ENCODE assay signal across 8 cellular contexts in genomic region chr11:2378527-2379210, GRCh38. TPM values are rescaled to one million over a fixed set of nuclear protein-coding genes. Genes with fewer than 3 reads are reported as not detected.
DNase-seq lines count a peak whose midpoint lies in the region; ATAC-seq and TF ChIP-seq lines count a peak whose summit lies in the region.

No MANE protein-coding gene starts in this region.

- peaks cover 6% of the 10 kb centered on the region for H3K4me1 ChIP-seq in A673 (ENCODE audit: insufficient read depth, low read length, poor library complexity, severe bottlenecking)
- peaks cover 34% of the 10 kb centered on the region for H3K4me1 ChIP-seq in IMR-90 (ENCODE audit: control insufficient read depth, insufficient read depth, low read length)
- H3K4me1 ChIP-seq in uterus: peaks cover 29 to 41% of the 10 kb centered on the region in 2 donors

- peak overlapping the region; percentile 64 for H2AK5ac ChIP-seq in IMR-90 (ENCODE audit: low read depth, low read length)

- H3K18ac ChIP-seq in IMR-90 (ENCODE audit: low read depth, low read length): no peak overlapping the region; the same call in 1 of the 2 replicates

- peak; percentile 20 for DNase-seq in A673 (ENCODE audit: low spot score)
- peak; percentile 69 for DNase-seq in IMR-90
- no peak for DNase-seq in central memory CD8-positive, alpha-beta T cell (ENCODE audit: low spot score in 2 of 2)
- DNase-seq in memory B cell (ENCODE audit: low spot score in 2 of 2): no peak
- peak; percentile 58 to 64 for DNase-seq in uterus
- DNase-seq in middle frontal gyrus (ENCODE audit: extremely low spot score, low spot score): no peak
- DNase-seq in GM20000 (ENCODE audit: low spot score): no peak

- intact Hi-C loops in A673 (cut with micrococcal nuclease; ENCODE audit: unreplicated experiment): loop anchor here (1.0 kb wide), 1 partner anchor 22 kb away; the partner anchor contains the start of gene TSSC4
- intact Hi-C loops in IMR-90 (cut with micrococcal nuclease): loop anchor here (1.0 to 2.0 kb wide), 2 partner anchors 22 to 72 kb away; partner anchors contain the start of gene TSSC4
- intact Hi-C loops in uterus (cut with DNase I; ENCODE audit: low total_unique reads): loop anchor here (5.0 kb wide), 1 partner anchor 66 kb away; no protein-coding TSS in a partner anchor

- H3K9ac ChIP-seq in IMR-90 (ENCODE audit: low read depth, low read length): peak overlapping the region; percentile 95

- dilution Hi-C loops in IMR-90 (cut with HindIII; ENCODE audit: low sequenced_read_pairs, unreplicated experiment): no loop called here

- POLR2A ChIA-PET in A673 (lab: Charles Lee; ENCODE audit: low non-redundant PET): no interaction called here
- POLR2A ChIA-PET in IMR-90 (lab: Charles Lee; ENCODE audit: unreplicated experiment): interaction anchor here (0.7 to 2.0 kb wide), 3 partner anchors 8 to 40 kb away, joined by 3 to 7 read pairs (median 6); no protein-coding TSS in a partner anchor

- peaks cover 13% of the 10 kb centered on the region; the same call in 1 of the 2 replicates for H3K9me1 ChIP-seq in IMR-90 (ENCODE audit: insufficient read depth, low read length)

- peak overlapping the region; percentile 97 for H3K4me2 ChIP-seq in IMR-90 (ENCODE audit: low read depth, low read length)

- H3K36me3 Mint-ChIP-seq in central memory CD8-positive, alpha-beta T cell (ENCODE audit: insufficient read depth): peaks cover 33% of the 10 kb centered on the region
- H3K36me3 Mint-ChIP-seq in memory B cell: no peaks in the 10 kb centered on the region

- H3K27ac ChIP-seq in A673 (ENCODE audit: low read depth, low read length, poor library complexity, severe bottlenecking) (peak overlapping the region; percentile 90), IMR-90 (ENCODE audit: insufficient read depth, low read length) (peak overlapping the region; percentile 91), uterus (peak overlapping the region; percentile 91 to 99)

- TF ChIP-seq RAD21 in IMR-90 (IDR thresholded peaks at IDR 0.05; ENCODE audit: low read length): no peak

- H3K14ac ChIP-seq in IMR-90 (replicated peaks; ENCODE audit: low read depth, low read length): peak overlapping the region; percentile 60; the same call in 1 of the 2 replicates

- H3K79me1 ChIP-seq in IMR-90 (ENCODE audit: low read depth in 1 of 2, low read length in 2 of 2): peaks cover 0 to 59% of the 10 kb centered on the region in 2 experiments; a peak in 2 of 4 replicates

- TF ChIP-seq CTCF in A673 (conservative IDR thresholded peaks at IDR 0.05; ENCODE audit: low read depth, low read length) (no peak), IMR-90 (conservative IDR thresholded peaks at IDR 0.05; ENCODE audit: low read depth, low read length) (no peak), uterus (IDR thresholded peaks at IDR 0.05) (no peak), GM20000 (IDR thresholded peaks at IDR 0.05; ENCODE audit: extremely low read depth, missing control alignments) (no peak)

- no peak overlapping the region for H2BK15ac ChIP-seq in IMR-90 (ENCODE audit: low read depth, low read length)

- H2AK9ac ChIP-seq in IMR-90 (replicated peaks; ENCODE audit: low read depth, low read length, poor library complexity): peak overlapping the region; percentile 99

- peak overlapping the region; percentile 64 for H3K23ac ChIP-seq in IMR-90 (ENCODE audit: low read depth, low read length)

- H2AFZ ChIP-seq in IMR-90 (replicated peaks; ENCODE audit: low read length, poor library complexity): peak overlapping the region; percentile 64

- H3K9me3 ChIP-seq in A673 (ENCODE audit: low read depth, low read length, poor library complexity, severe bottlenecking) (no peaks in the 10 kb centered on the region), IMR-90 (ENCODE audit: control insufficient read depth, insufficient read depth, low read length) (no peaks in the 10 kb centered on the region), uterus (no peaks in the 10 kb centered on the region)

- no peak overlapping the region for H4K8ac ChIP-seq in IMR-90 (ENCODE audit: low read depth in 2 of 2, low read length in 2 of 2)

- ATAC-seq in IMR-90 (ENCODE audit: low read depth) (peak; percentile 40), memory B cell (ENCODE audit: low read depth) (no peak), GM21367 (IDR thresholded peaks at IDR 0.05; ENCODE audit: unreplicated experiment) (no peak)
- ATAC-seq in central memory CD8-positive, alpha-beta T cell (replicated peaks; ENCODE audit: extremely low read depth, poor library complexity, severe bottlenecking): no peak

- H3K4me3 Mint-ChIP-seq in central memory CD8-positive, alpha-beta T cell: peak overlapping the region; percentile 87
- peak overlapping the region; percentile 86 for H3K4me3 Mint-ChIP-seq in memory B cell

- TF ChIP-seq POLR2A in IMR-90 (IDR thresholded peaks at IDR 0.05; ENCODE audit: low read depth, low read length) (no peak), uterus (IDR thresholded peaks at IDR 0.05) (no peak)

- H3K56ac ChIP-seq in IMR-90 (ENCODE audit: extremely low read depth, insufficient read depth, low read length): peak overlapping the region; percentile 20; the same call in 1 of the 2 replicates

- no peaks in the 10 kb centered on the region for H3K36me3 ChIP-seq in A673 (ENCODE audit: insufficient read depth, low read length, poor library complexity, severe bottlenecking)
- H3K36me3 ChIP-seq in IMR-90 (ENCODE audit: control insufficient read depth, insufficient read depth, low read length): peaks cover 5% of the 10 kb centered on the region; the same call in 1 of the 2 replicates
- H3K36me3 ChIP-seq in uterus: no peaks in the 10 kb centered on the region

- no peak overlapping the region for H4K91ac ChIP-seq in IMR-90 (ENCODE audit: insufficient read depth, low read depth, low read length)

- H3K27ac Mint-ChIP-seq in central memory CD8-positive, alpha-beta T cell (ENCODE audit: low read depth): peak overlapping the region; percentile 84
- peak overlapping the region; percentile 86 for H3K27ac Mint-ChIP-seq in memory B cell

- in situ Hi-C loops in IMR-90 (cut with MboI; ENCODE audit: low sequenced_read_pairs): no loop called here

- H2BK120ac ChIP-seq in IMR-90 (ENCODE audit: low read depth, low read length): no peak overlapping the region

- no peak overlapping the region for H2BK20ac ChIP-seq in IMR-90 (ENCODE audit: low read depth, low read length)

- no peaks in the 10 kb centered on the region for H3K27me3 Mint-ChIP-seq in central memory CD8-positive, alpha-beta T cell
- H3K27me3 Mint-ChIP-seq in memory B cell: no peaks in the 10 kb centered on the region

- CTCF ChIA-PET in A673 (lab: Charles Lee) (interaction anchor here (0.6 kb wide), 1 partner anchor 22 kb away, joined by 7 read pairs; the partner anchor contains the start of gene TSSC4), IMR-90 (lab: Yijun Ruan, JAX) (no interaction called here)

- peaks cover 48% of the 10 kb centered on the region for H3K4me1 Mint-ChIP-seq in central memory CD8-positive, alpha-beta T cell
- peaks cover 41% of the 10 kb centered on the region for H3K4me1 Mint-ChIP-seq in memory B cell

- H3K9me3 Mint-ChIP-seq in central memory CD8-positive, alpha-beta T cell: no peaks in the 10 kb centered on the region
- H3K9me3 Mint-ChIP-seq in memory B cell: no peaks in the 10 kb centered on the region

- peak overlapping the region; percentile 56 for H2BK5ac ChIP-seq in IMR-90 (ENCODE audit: low read depth, low read length, poor library complexity, severe bottlenecking)

- 3% methylated on average over 4 of the region's 23 CpGs; no CpG with 5 or more reads in 1 of the 2 experiments for WGBS in IMR-90 (ENCODE audit: extremely low coverage in 2 of 2, insufficient read length in 1 of 2), 2 experiments

- H3K4ac ChIP-seq in IMR-90 (ENCODE audit: low read depth, low read length): peak overlapping the region; percentile 64

- H3K27me3 ChIP-seq in A673 (replicated peaks; ENCODE audit: insufficient read depth, low read depth, low read length, poor library complexity) (no peaks in the 10 kb centered on the region), IMR-90 (ENCODE audit: control insufficient read depth, insufficient read depth, low read length) (no peaks in the 10 kb centered on the region), uterus (no peaks in the 10 kb centered on the region)

- H4K20me1 ChIP-seq in IMR-90 (ENCODE audit: insufficient read depth, low read length): peaks cover 66% of the 10 kb centered on the region

- BruUV-seq in A673 (replicated peaks; lab: Mats Ljungman, UMichigan): no TSS peak
- no TSS peak for BruUV-seq in IMR-90 (replicated peaks; lab: Mats Ljungman, UMichigan)

- H3K4me3 ChIP-seq in A673 (ENCODE audit: low read depth, low read length, poor library complexity, severe bottlenecking) (peak overlapping the region; percentile 91), IMR-90 (ENCODE audit: insufficient read depth, low read depth, low read length) (peak overlapping the region; percentile 100), uterus (peak overlapping the region; percentile 77 to 86)

- H4K5ac ChIP-seq in IMR-90 (ENCODE audit: low read depth, low read length): peak overlapping the region; percentile 29; the same call in 1 of the 2 replicates

TF ChIP-seq in IMR-90, 13 proteins besides CTCF, POLR2A, EP300 and RAD21 (continues in another document):
- TF ChIP-seq MAFK (IDR thresholded peaks at IDR 0.05; ENCODE audit: low read depth, low read length) (no peak), BHLHE40 (IDR thresholded peaks at IDR 0.05; ENCODE audit: low read depth, low read length) (no peak), USF2 (IDR thresholded peaks at IDR 0.05; ENCODE audit: low read depth, low read length) (no peak), SMC3 (IDR thresholded peaks at IDR 0.05; ENCODE audit: low read depth, low read length) (no peak), MXI1 (IDR thresholded peaks at IDR 0.05; ENCODE audit: borderline replicate concordance, low read depth, low read length) (no peak; the same call in 1 of the 2 replicates)

RNA-seq across cellular contexts. Expression of gene CD81, which starts 1.6 kb away (rescaled TPM):
- total RNA-seq in A673 (2021): 183 and 194 TPM in 2 replicates
- total RNA-seq in IMR-90 (2012; rRNA removed): 119 and 159 TPM in 2 replicates
- polyA plus RNA-seq in IMR-90 (2012; rRNA removed): 566 and 689 TPM in 2 replicates
- 940 and 1,395 TPM in 2 replicates for polyA plus RNA-seq in IMR-90 (2012; cell fraction: cytosol; rRNA removed)
- 328 and 597 TPM in 2 replicates for polyA plus RNA-seq in IMR-90 (2012; cell fraction: nucleus; rRNA removed; ENCODE audit: low replicate concordance)
- total RNA-seq in uterus: 100 to 1,000 TPM; 394 to 852 (median 626) TPM

RNA-seq across cellular contexts. Expression of gene TSSC4, which starts 21.9 kb away (rescaled TPM):
- 41.3 and 46.8 TPM in 2 replicates for total RNA-seq in A673 (2021)
- 40.0 and 45.3 TPM in 2 replicates for total RNA-seq in IMR-90 (2012; rRNA removed)
- 34.9 and 43.2 TPM in 2 replicates for polyA plus RNA-seq in IMR-90 (2012; rRNA removed)
- polyA plus RNA-seq in IMR-90 (2012; cell fraction: cytosol; rRNA removed): 31.3 and 46.1 TPM in 2 replicates
- polyA plus RNA-seq in IMR-90 (2012; cell fraction: nucleus; rRNA removed; ENCODE audit: low replicate concordance): 40.8 and 137 TPM in 2 replicates
- 10 to 100 TPM; 11.0 to 66.5 (median 26.2) TPM for total RNA-seq in uterus

Comparison
In these comparisons a context has a peak if more than half of its experiments do, and no peak if none do; other contexts are left out.
1. DNase-seq: peak in A673 (single experiment), IMR-90 (single experiment) and uterus (2 of 2); none in central memory CD8-positive, alpha-beta T cell (0 of 2), memory B cell (0 of 2), middle frontal gyrus (single experiment) and GM20000 (single experiment).
2. Peak in every context shown above with its lines, with median percentiles within 50 percentile points of each other: H3K27ac ChIP-seq and H3K4me3 ChIP-seq.